10 cellular contexts compared by ENCODE assay signal in the genomic region with DNA sequence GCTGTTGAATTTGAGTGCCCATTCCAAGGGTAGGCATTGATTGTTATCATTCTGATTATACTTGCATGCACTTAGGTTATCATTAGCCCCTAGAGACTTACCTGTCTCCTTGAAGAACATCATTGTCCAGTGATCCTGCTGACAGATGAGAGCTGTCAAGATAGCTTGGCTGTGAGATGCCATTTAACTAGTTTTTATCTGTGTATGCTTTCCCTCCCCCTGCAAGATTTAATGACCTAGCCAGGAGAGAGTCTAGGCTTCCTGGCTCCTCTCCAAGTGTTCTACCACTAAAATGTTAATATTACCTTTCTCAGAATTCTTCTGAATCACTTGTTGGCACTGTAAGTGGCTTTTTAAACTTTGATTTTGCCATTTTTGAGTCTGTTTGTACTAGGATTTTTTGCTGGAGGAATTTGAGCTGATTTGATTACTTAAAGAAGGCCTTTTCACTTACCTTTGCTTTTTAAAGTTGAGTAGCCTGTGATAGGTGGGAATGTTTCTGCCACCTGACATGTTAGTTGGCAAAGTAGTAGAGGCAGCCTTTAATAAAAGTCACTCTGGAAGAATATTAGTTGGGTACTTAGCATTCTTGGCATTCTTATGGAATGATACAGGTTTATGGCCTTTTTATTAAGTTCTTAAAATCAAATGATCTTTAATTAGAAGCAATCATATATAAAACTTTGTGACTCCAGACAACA. TPM values are rescaled to one million over a fixed set of nuclear protein-coding genes. Genes with fewer than 3 reads are reported as not detected.
DNase-seq lines count a peak whose midpoint lies in the region; ATAC-seq and TF ChIP-seq lines count a peak whose summit lies in the region.
"Had no signal": no experiment of that assay in that cellular context is flagged by ENCODE, and none has a peak within 500 bp of the region (broad histone marks: within the 10 kb centered on the region; RNA-seq: fewer than 3 reads in every experiment).

No MANE protein-coding gene starts in this region.

- peaks cover 98% of the 10 kb centered on the region for H3K79me2 ChIP-seq in osteoblast (ENCODE audit: insufficient read depth, low read length)

- DNase-seq in CD4-positive, CD25-positive, alpha-beta regulatory T cell, result no peak
- DNase-seq in M059J (ENCODE audit: low read depth) (peak; percentile 87), osteoblast (ENCODE audit: insufficient read length, low spot score, missing footprints) (no peak), retina (no peak)
- no peak for DNase-seq in central memory CD8-positive, alpha-beta T cell (ENCODE audit: low spot score in 2 of 2)
- no peak for DNase-seq in stimulated activated CD4-positive, alpha-beta T cell treated with anti-CD3 and anti-CD28 coated beads, Interleukin-4, amount 100 ng/mL, for 24 hours
- DNase-seq: anterior cingulate cortex had no signal

- TF ChIP-seq CTCF in osteoblast (IDR thresholded peaks at IDR 0.05; ENCODE audit: extremely low read depth, low read depth, low read length), result no peak

- H3K9me3 Mint-ChIP-seq in CD4-positive, CD25-positive, alpha-beta regulatory T cell, result no peaks in the 10 kb centered on the region
- H3K9me3 Mint-ChIP-seq in central memory CD8-positive, alpha-beta T cell, result no peaks in the 10 kb centered on the region

- H3K4me2 ChIP-seq in osteoblast (ENCODE audit: insufficient read depth, low read length), result peak overlapping the region; percentile 4

- H3K4me3 ChIP-seq in CD4-positive, CD25-positive, alpha-beta regulatory T cell (ENCODE audit: low read depth, low read length), result no peak overlapping the region
- no peak overlapping the region for H3K4me3 ChIP-seq in osteoblast (ENCODE audit: insufficient read depth, low read length)
- H3K4me3 ChIP-seq: prostate gland had no signal

- H3K27me3 Mint-ChIP-seq in CD4-positive, CD25-positive, alpha-beta regulatory T cell, result no peaks in the 10 kb centered on the region
- H3K27me3 Mint-ChIP-seq in central memory CD8-positive, alpha-beta T cell, result no peaks in the 10 kb centered on the region

- H3K4me3 Mint-ChIP-seq in CD4-positive, CD25-positive, alpha-beta regulatory T cell, result peak overlapping the region in 1 of 4 donors; percentile 5
- no peak overlapping the region for H3K4me3 Mint-ChIP-seq in central memory CD8-positive, alpha-beta T cell

- H3K36me3 ChIP-seq in CD4-positive, CD25-positive, alpha-beta regulatory T cell (ENCODE audit: control insufficient read depth, insufficient read depth, low read length), result no peaks in the 10 kb centered on the region
- no peaks in the 10 kb centered on the region for H3K36me3 ChIP-seq in osteoblast (ENCODE audit: insufficient read depth, low read length)
- H3K36me3 ChIP-seq: prostate gland had no signal

- no peak for ATAC-seq in CD4-positive, CD25-positive, alpha-beta regulatory T cell (ENCODE audit: low read depth in 2 of 2)
- ATAC-seq in central memory CD8-positive, alpha-beta T cell (replicated peaks; ENCODE audit: extremely low read depth, poor library complexity, severe bottlenecking), result no peak
- ATAC-seq in GM19023 (IDR thresholded peaks at IDR 0.05; ENCODE audit: unreplicated experiment) (no peak), HG02798 (IDR thresholded peaks at IDR 0.05; ENCODE audit: poor library complexity, unreplicated experiment) (no peak)

- H4K20me1 ChIP-seq in osteoblast (ENCODE audit: insufficient read depth, low read length), result peaks cover 37% of the 10 kb centered on the region

- H3K27ac Mint-ChIP-seq in CD4-positive, CD25-positive, alpha-beta regulatory T cell, result peak overlapping the region in 2 of 3 donors; percentile 4 to 7
- peak overlapping the region; percentile 22 for H3K27ac Mint-ChIP-seq in central memory CD8-positive, alpha-beta T cell (ENCODE audit: low read depth)

- no peaks in the 10 kb centered on the region for H3K27me3 ChIP-seq in CD4-positive, CD25-positive, alpha-beta regulatory T cell (ENCODE audit: control insufficient read depth, insufficient read depth, low read length)
- no peaks in the 10 kb centered on the region for H3K27me3 ChIP-seq in osteoblast (ENCODE audit: insufficient read depth, low read length)

- H3K27ac ChIP-seq in CD4-positive, CD25-positive, alpha-beta regulatory T cell (ENCODE audit: insufficient read depth, low read length, poor library complexity, severe bottlenecking), result no peak overlapping the region
- peak overlapping the region; percentile 86 for H3K27ac ChIP-seq in osteoblast (ENCODE audit: low read depth, low read length)

- H3K4me1 Mint-ChIP-seq in CD4-positive, CD25-positive, alpha-beta regulatory T cell, result peaks cover 23 to 55% (median 43%) of the 10 kb centered on the region in 4 donors
- peaks cover 69% of the 10 kb centered on the region for H3K4me1 Mint-ChIP-seq in central memory CD8-positive, alpha-beta T cell

- H3K4me1 ChIP-seq in CD4-positive, CD25-positive, alpha-beta regulatory T cell (ENCODE audit: control insufficient read depth, insufficient read depth, low read length, poor library complexity, severe bottlenecking), result peaks cover 23% of the 10 kb centered on the region
- peaks cover 50% of the 10 kb centered on the region for H3K4me1 ChIP-seq in osteoblast (ENCODE audit: insufficient read depth, low read length)

- H3K9me3 ChIP-seq in CD4-positive, CD25-positive, alpha-beta regulatory T cell (ENCODE audit: control insufficient read depth in 2 of 2, low read length in 2 of 2), result no peaks in the 10 kb centered on the region
- H3K9me3 ChIP-seq in osteoblast (ENCODE audit: low read depth, low read length), result no peaks in the 10 kb centered on the region
- H3K9me3 ChIP-seq: prostate gland had no signal

- H2AFZ ChIP-seq in osteoblast (ENCODE audit: low read length), result no peak overlapping the region

- peaks cover 7% of the 10 kb centered on the region for H3K36me3 Mint-ChIP-seq in CD4-positive, CD25-positive, alpha-beta regulatory T cell
- H3K36me3 Mint-ChIP-seq in central memory CD8-positive, alpha-beta T cell (ENCODE audit: insufficient read depth), result peaks cover 6% of the 10 kb centered on the region

RNA-seq across cellular contexts. Expression of a gene that starts 41.1 kb away (rescaled TPM):
- total RNA-seq in CD4-positive, CD25-positive, alpha-beta regulatory T cell, result 47.7 TPM
- polyA plus RNA-seq in CD4-positive, CD25-positive, alpha-beta regulatory T cell, result 1 to 10 TPM; 3.4 to 4.7 (median 4.2) TPM
- total RNA-seq in M059J (2014; rRNA removed; shearing (Covaris generic)), result 18.7 and 43.2 TPM in 2 replicates
- total RNA-seq in osteoblast, result 76.0 and 82.2 TPM in 2 replicates

RNA-seq across cellular contexts. Expression of a gene that starts 51.2 kb away (rescaled TPM):
- 41.5 TPM for total RNA-seq in CD4-positive, CD25-positive, alpha-beta regulatory T cell
- polyA plus RNA-seq in CD4-positive, CD25-positive, alpha-beta regulatory T cell, result 10 to 100 TPM; 61.3 to 90.1 (median 75.3) TPM
- 365 and 428 TPM in 2 replicates for total RNA-seq in M059J (2014; rRNA removed; shearing (Covaris generic))
- 117 and 136 TPM in 2 replicates for total RNA-seq in osteoblast
